ENCODE assay signal across 33 cellular contexts in genomic region chr15:32859246-32859645, GRCh38.
"Had no signal": no experiment of that assay in that cellular context is flagged by ENCODE, and none has a peak within 500 bp of the region (broad histone marks: within the 10 kb centered on the region; RNA-seq: fewer than 3 reads in every experiment).

No MANE protein-coding gene starts in this region.

- H3K36me3 ChIP-seq: neural progenitor cell, neutrophil, ovary, thyroid gland, transverse colon, vagina had no signal

- H3K4me3 Mint-ChIP-seq: natural killer cell; nephron progenitor cell; stimulated activated memory B cell treated with anti-CD40 and anti-IgM and Interleukin-4, amounts not matched to agents 10 μg/mL and 1 μg/mL and 100 μg/mL, for 72 hours had no signal

- H3K9me3 Mint-ChIP-seq: naive B cell; natural killer cell; neural progenitor cell; stimulated activated memory B cell treated with anti-CD40 and anti-IgM and Interleukin-4, amounts not matched to agents 10 μg/mL and 1 μg/mL and 100 μg/mL, for 72 hours had no signal

- H3K79me2 ChIP-seq: hepatocyte had no signal

- H3K4me1 ChIP-seq: lower lobe of right lung, testis, thyroid gland, upper lobe of left lung had no signal

- FAIRE-seq: keratinocyte, small intestine had no signal

- H3K9ac ChIP-seq: neural progenitor cell had no signal

- H3K4me3 ChIP-seq: hepatocyte, lower lobe of right lung, neural progenitor cell, ovary, stomach, testis, thyroid gland, transverse colon, upper lobe of left lung, vagina had no signal

- H3K27me3 Mint-ChIP-seq: naive B cell; stimulated activated memory B cell treated with anti-CD40 and anti-IgM and Interleukin-4, amounts not matched to agents 10 μg/mL and 1 μg/mL and 100 μg/mL, for 72 hours had no signal

- ATAC-seq: left cardiac atrium; left lobe of liver; left ventricle myocardium superior; lower lobe of right lung; natural killer cell; right cardiac atrium; sciatic nerve; stimulated activated memory B cell treated with anti-CD40 and anti-IgM and Interleukin-4, amounts not matched to agents 10 μg/mL and 1 μg/mL and 100 μg/mL, for 72 hours had no signal

- H3K4me2 ChIP-seq: hepatocyte, neural progenitor cell had no signal

- H3K27me3 ChIP-seq: hepatocyte, neural progenitor cell, neutrophil, ovary, stomach, testis, thyroid gland, transverse colon, upper lobe of left lung, vagina had no signal

- H2AFZ ChIP-seq: hepatocyte, neural progenitor cell had no signal

- H3K9me3 ChIP-seq: lower lobe of right lung, neutrophil, ovary, stomach, testis, thyroid gland, transverse colon, upper lobe of left lung, vagina had no signal

- DNase-seq: kidney glomerular epithelial cell; left cardiac atrium; left ventricle myocardium superior; lower lobe of right lung; mammary epithelial cell; mesenchymal stem cell; naive B cell; natural killer cell; nephron progenitor cell; occipital lobe; ovary; retina; right cardiac atrium; small intestine; stimulated activated CD4-positive, alpha-beta T cell treated with anti-CD3 and anti-CD28 coated beads, Interleukin-1b, Interleukin-23, amount 100 ng/mL, for 48 hours; stimulated activated CD4-positive, alpha-beta T cell treated with anti-CD3 and anti-CD28 coated beads, Interleukin-2, amount 100 ng/mL, for 48 hours; stimulated activated CD4-positive, alpha-beta T cell treated with anti-CD3 and anti-CD28 coated beads, Interleukin-4, amount 100 ng/mL, for 4 hours; stimulated activated CD8-positive, alpha-beta memory T cell treated with anti-CD3 and anti-CD28 coated beads, Interleukin-4, amount 100 ng/mL, for 48 hours; stimulated activated naive CD4-positive, alpha-beta T cell treated with Interleukin-2 at 50 U/mL for 16 hours; stomach; testis; thyroid gland; transverse colon; upper lobe of left lung had no signal

- H3K27ac Mint-ChIP-seq: natural killer cell, nephron progenitor cell, neural progenitor cell, progenitor cell of endocrine pancreas had no signal

- H3K36me3 Mint-ChIP-seq: naive B cell; natural killer cell; neural progenitor cell; stimulated activated memory B cell treated with anti-CD40 and anti-IgM and Interleukin-4, amounts not matched to agents 10 μg/mL and 1 μg/mL and 100 μg/mL, for 72 hours had no signal

- H3K27ac ChIP-seq: hepatocyte, lower lobe of right lung, neural progenitor cell, neutrophil, ovary, stomach, testis, thyroid gland, transverse colon, upper lobe of left lung, vagina had no signal
